2 cellular contexts compared by ENCODE assay signal in genomic region chr1:185237176-185237575, GRCh38.
DNase-seq lines count a peak whose midpoint lies in the region; ATAC-seq, FAIRE-seq and TF ChIP-seq lines count a peak whose summit lies in the region.
"Not testable (repeated sequence)": the region's sequence is repeated elsewhere in the genome, so short reads cannot be mapped to it uniquely, and the experiment has no call there.

No MANE protein-coding gene starts in this region.

- in situ Hi-C loops in K562 (cut with MboI) = not testable (repeated sequence)

- H3K4me1 ChIP-seq in HEK293 (ENCODE audit: control insufficient read depth, insufficient read depth, low read length); K562 (replicated peaks in 1 of 2; ENCODE audit: control insufficient read depth in 2 of 2, insufficient read depth in 2 of 2, low read length in 2 of 2): not testable (repeated sequence)

- TF ChIP-seq RAD21 in K562 (CRISPR knock-in tag; conservative IDR thresholded peaks at IDR 0.05 in 1 of 2, IDR thresholded peaks at IDR 0.05 in 1 of 2) = not testable (repeated sequence)

- not testable (repeated sequence) for ATAC-seq in K562

- FAIRE-seq in K562 (lab: Jason Lieb, UNC) = not testable (repeated sequence)

- H3K27me3 ChIP-seq in K562 (ENCODE audit: control insufficient read depth in 2 of 2, insufficient read depth in 2 of 2, low read length in 2 of 2) = not testable (repeated sequence)

- POLR2A ChIA-PET in HEK293 (lab: Yijun Ruan, JAX) = not testable (repeated sequence)
- POLR2A ChIA-PET in K562 (lab: Yijun Ruan, JAX) = interaction anchor here (0.6 kb wide), 1 partner anchor 79 kb away, joined by 3 read pairs; no protein-coding TSS in a partner anchor

- BruUV-seq in K562 (replicated peaks; lab: Mats Ljungman, UMichigan) = not testable (repeated sequence)

- H3K4me3 ChIP-seq in HEK293 (ENCODE audit: low read depth, low read length); K562: not testable (repeated sequence)

- not testable (repeated sequence) for H4K20me1 ChIP-seq in K562 (replicated peaks; ENCODE audit: control insufficient read depth, insufficient read depth, low read length)

- not testable (repeated sequence) for TF ChIP-seq POLR2A in K562 (conservative IDR thresholded peaks at IDR 0.05)

- not testable (repeated sequence) for H3K27ac ChIP-seq in HEK293 (ENCODE audit: extremely low read depth, low read depth, low read length); K562 (ENCODE audit: extremely low read depth, low read depth, low read length)

- H3K4me2 ChIP-seq in K562 (ENCODE audit: insufficient read depth, low read length) = not testable (repeated sequence)

- not testable (repeated sequence) for H3K9me1 ChIP-seq in K562 (ENCODE audit: control insufficient read depth, insufficient read depth, low read length)

- CTCF ChIA-PET in HEK293 (lab: Yijun Ruan, JAX) (interaction anchor here (1.0 kb wide), 1 partner anchor 73 kb away, joined by 3 read pairs; no protein-coding TSS in a partner anchor), K562 (lab: Yijun Ruan, JAX; ENCODE audit: low intra/inter-chr PET ratio) (interaction anchor here (0.6 kb wide), 1 partner anchor 444 kb away, joined by 3 read pairs; no protein-coding TSS in a partner anchor)

- H2AFZ ChIP-seq in K562 (ENCODE audit: low read depth, low read length) = not testable (repeated sequence)

- not testable (repeated sequence) for TF ChIP-seq CTCF in HEK293 (tag by site-specific recombination; IDR thresholded peaks at IDR 0.05); K562 (IDR thresholded peaks at IDR 0.05 in 2 of 3, conservative IDR thresholded peaks at IDR 0.05 in 1 of 3; ENCODE audit: insufficient read depth in 2 of 3, low read depth in 1 of 3, low read length in 3 of 3)

- 36% methylated on average over 2 of the region's 2 CpGs for WGBS in K562 (ENCODE audit: insufficient coverage, low coverage, missing lambda C conversion rate)

- not testable (repeated sequence) for TF ChIP-seq EP300 in K562 (IDR thresholded peaks at IDR 0.05; ENCODE audit: low read length)

- not testable (repeated sequence) for H3K79me2 ChIP-seq in K562 (ENCODE audit: control insufficient read depth, insufficient read depth, low read length)

- not testable (repeated sequence) for H3K9me3 ChIP-seq in HEK293 (ENCODE audit: control insufficient read depth, insufficient read depth, low read depth, low read length); K562 (replicated peaks; ENCODE audit: control insufficient read depth, insufficient read depth, low read depth, low read length)

- not testable (repeated sequence) for H3K9ac ChIP-seq in K562 (ENCODE audit: insufficient read depth in 1 of 2, low read depth in 2 of 2, low read length in 2 of 2)

- not testable (repeated sequence) for DNase-seq in K562 (ENCODE audit: extremely low read depth in 1 of 4, low spot score in 3 of 4)

- not testable (repeated sequence) for H3K36me3 ChIP-seq in HEK293 (ENCODE audit: control insufficient read depth in 2 of 2, insufficient read depth in 1 of 2, low read length in 2 of 2); K562 (ENCODE audit: control insufficient read depth, insufficient read depth, low read length)

- intact Hi-C loops in K562 (cut with micrococcal nuclease) = not testable (repeated sequence)

TF ChIP-seq in HEK293, 187 proteins besides CTCF, POLR2A, EP300 and RAD21:
- TF ChIP-seq ZNF580 (tag by site-specific recombination; IDR thresholded peaks at IDR 0.05) = 0 out of 2 replicates have a peak, but pooled peaks have one; percentile 23
- TF ChIP-seq, protein P1, sequence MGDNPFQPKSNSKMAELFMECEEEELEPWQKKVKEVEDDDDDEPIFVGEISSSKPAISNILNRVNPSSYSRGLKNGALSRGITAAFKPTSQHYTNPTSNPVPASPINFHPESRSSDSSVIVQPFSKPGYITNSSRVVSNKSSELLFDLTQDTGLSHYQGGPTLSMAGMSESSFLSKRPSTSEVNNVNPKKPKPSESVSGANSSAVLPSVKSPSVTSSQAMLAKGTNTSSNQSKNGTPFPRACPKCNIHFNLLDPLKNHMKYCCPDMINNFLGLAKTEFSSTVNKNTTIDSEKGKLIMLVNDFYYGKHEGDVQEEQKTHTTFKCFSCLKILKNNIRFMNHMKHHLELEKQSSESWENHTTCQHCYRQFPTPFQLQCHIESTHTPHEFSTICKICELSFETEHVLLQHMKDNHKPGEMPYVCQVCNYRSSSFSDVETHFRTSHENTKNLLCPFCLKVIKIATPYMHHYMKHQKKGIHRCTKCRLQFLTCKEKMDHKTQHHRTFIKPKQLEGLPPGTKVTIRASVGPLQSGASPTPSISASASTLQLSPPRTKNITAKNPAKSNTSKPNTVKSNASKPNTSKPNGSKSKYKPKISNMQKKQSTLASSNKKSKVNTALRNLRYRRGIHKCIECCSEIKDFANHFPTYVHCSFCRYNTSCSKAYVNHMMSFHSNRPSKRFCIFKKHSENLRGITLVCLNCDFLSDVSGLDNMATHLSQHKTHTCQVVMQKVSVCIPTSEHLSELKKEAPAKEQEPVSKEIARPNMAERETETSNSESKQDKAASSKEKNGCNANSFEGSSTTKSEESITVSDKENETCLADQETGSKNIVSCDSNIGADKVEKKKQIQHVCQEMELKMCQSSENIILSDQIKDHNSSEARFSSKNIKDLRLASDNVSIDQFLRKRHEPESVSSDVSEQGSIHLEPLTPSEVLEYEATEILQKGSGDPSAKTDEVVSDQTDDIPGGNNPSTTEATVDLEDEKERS (tag by site-specific recombination; IDR thresholded peaks at IDR 0.05) = 0 out of 2 replicates have a peak, but pooled peaks have one; percentile 27
- TF ChIP-seq ZNF146 (tag by site-specific recombination; IDR thresholded peaks at IDR 0.05) = peak; percentile 87

TF ChIP-seq in K562, 482 proteins besides CTCF, POLR2A, EP300 and RAD21:
- TF ChIP-seq RBM25 (IDR thresholded peaks at IDR 0.05; ENCODE audit: low read depth, low read length, severe bottlenecking) (peak; percentile 4), KDM1A (IDR thresholded peaks at IDR 0.05) (peak; percentile 50 to 63), BCOR (IDR thresholded peaks at IDR 0.05) (peak; percentile 86), HDAC1 (IDR thresholded peaks at IDR 0.05) (0 out of 4 replicates have a peak, but pooled peaks of 1 of the 2 experiments have one; percentile 26), ZNF146 (CRISPR knock-in tag; IDR thresholded peaks at IDR 0.05; ENCODE audit: unreplicated experiment) (peak; percentile 96), HDAC2 (IDR thresholded peaks at IDR 0.05) (0 out of 2 replicates have a peak, but pooled peaks have one; percentile 39)
